In the genomic region with DNA sequence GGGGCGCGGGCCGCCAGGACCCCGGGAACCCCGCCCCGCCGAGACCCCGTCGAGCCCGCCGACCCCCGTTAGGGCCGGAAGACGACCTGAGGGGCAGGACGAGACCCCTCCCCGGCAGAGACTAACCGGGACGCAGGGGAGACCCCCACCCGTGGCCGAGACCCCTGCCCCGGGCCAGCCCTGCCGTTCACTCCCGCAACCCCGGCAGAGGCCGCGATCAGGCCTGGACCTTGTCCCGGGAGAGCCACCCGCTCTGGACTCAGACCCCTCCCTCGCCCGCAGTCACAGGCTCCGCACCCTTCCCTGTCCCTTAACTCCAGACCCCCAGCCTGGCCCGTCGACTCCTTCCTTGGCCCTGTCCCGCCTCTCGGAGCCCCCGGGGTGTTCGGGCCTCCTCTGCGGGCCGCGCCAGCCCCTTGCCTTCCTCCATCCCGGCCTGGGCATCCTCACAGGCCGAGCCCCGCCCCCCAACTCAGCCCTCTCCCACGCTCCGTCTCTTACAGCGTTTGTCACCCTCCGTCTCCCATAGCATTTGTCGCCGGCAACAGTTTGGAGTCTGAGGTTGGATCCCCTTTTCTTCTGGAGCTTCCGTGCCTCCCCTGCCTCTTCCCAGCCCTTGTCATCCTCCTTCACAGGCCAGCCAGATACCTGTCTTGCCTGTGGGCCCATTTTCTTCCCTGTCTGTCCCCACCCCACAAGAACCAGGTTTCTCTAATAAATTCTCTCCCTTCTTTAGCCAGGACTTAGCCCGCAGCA, we compare ENCODE assay signal across 1 cellular context.
A peak's percentile ranks its signal among the peaks of the same experiment; 100 is the strongest.
TF ChIP-seq lines count a peak whose summit lies in the region.

No MANE protein-coding gene starts in this region.

TF ChIP-seq in HepG2, 621 proteins besides CTCF, POLR2A, EP300 and RAD21 (continued from another document and continues in another):
- TF ChIP-seq KDM5A (IDR thresholded peaks at IDR 0.05; ENCODE audit: borderline replicate concordance, low read length) (no peak), ZNF30 (CRISPR knock-in tag; IDR thresholded peaks at IDR 0.05) (0 out of 2 replicates have a peak, but pooled peaks have one; percentile 39), PHF8 (CRISPR knock-in tag; IDR thresholded peaks at IDR 0.05) (peak; percentile 72), ZBTB7B (CRISPR knock-in tag; IDR thresholded peaks at IDR 0.05) (peak; percentile 60), ZMYM3 (CRISPR knock-in tag; IDR thresholded peaks at IDR 0.05) (no peak; the same call in 1 of the 2 replicates), ZFP90 (CRISPR knock-in tag; IDR thresholded peaks at IDR 0.05; ENCODE audit: borderline replicate concordance) (peak; percentile 13; the same call in 1 of the 2 replicates), JDP2 (CRISPR knock-in tag; IDR thresholded peaks at IDR 0.05; ENCODE audit: borderline replicate concordance) (no peak), MBNL3 (CRISPR knock-in tag; conservative IDR thresholded peaks at IDR 0.05) (no peak), ZNF790 (CRISPR knock-in tag; IDR thresholded peaks at IDR 0.05; ENCODE audit: borderline replicate concordance) (no peak), MAFG (CRISPR knock-in tag; IDR thresholded peaks at IDR 0.05) (peak; percentile 58; the same call in 1 of the 2 replicates), MED1 (CRISPR knock-in tag; IDR thresholded peaks at IDR 0.05) (0 out of 2 replicates have a peak, but pooled peaks have one; percentile 38), GATAD1 (CRISPR knock-in tag; IDR thresholded peaks at IDR 0.05) (0 out of 2 replicates have a peak, but pooled peaks have one; percentile 31), NFRKB (IDR thresholded peaks at IDR 0.05) (no peak), TBX3 (IDR thresholded peaks at IDR 0.05; ENCODE audit: borderline replicate concordance) (no peak), HHEX (CRISPR knock-in tag; IDR thresholded peaks at IDR 0.05) (no peak), ESRRA (CRISPR knock-in tag; IDR thresholded peaks at IDR 0.05; ENCODE audit: low read depth) (0 out of 2 replicates have a peak, but pooled peaks have one; percentile 6), TARDBP (CRISPR knock-in tag; IDR thresholded peaks at IDR 0.05) (peak; percentile 62; the same call in 1 of the 2 replicates), KLF13 (CRISPR knock-in tag; IDR thresholded peaks at IDR 0.05) (no peak), FOXA3 (CRISPR knock-in tag; IDR thresholded peaks at IDR 0.05) (0 out of 2 replicates have a peak, but pooled peaks have one; percentile 5), MTF2 (CRISPR knock-in tag; IDR thresholded peaks at IDR 0.05; ENCODE audit: borderline replicate concordance) (peak; percentile 96; the same call in 1 of the 2 replicates), SMAD9 (CRISPR knock-in tag; IDR thresholded peaks at IDR 0.05) (peak; percentile 48; the same call in 1 of the 2 replicates), ZNF251 (CRISPR knock-in tag; IDR thresholded peaks at IDR 0.05) (no peak), GABPB1 (CRISPR knock-in tag; IDR thresholded peaks at IDR 0.05) (0 out of 2 replicates have a peak, but pooled peaks have one; percentile 7), ZNF143 (CRISPR knock-in tag; IDR thresholded peaks at IDR 0.05) (peak; percentile 44; the same call in 1 of the 2 replicates), MEF2D (CRISPR knock-in tag; IDR thresholded peaks at IDR 0.05) (0 out of 2 replicates have a peak, but pooled peaks have one; percentile 16), ZSCAN9 (CRISPR knock-in tag; IDR thresholded peaks at IDR 0.05; ENCODE audit: borderline replicate concordance) (no peak), SNAI1 (CRISPR knock-in tag; IDR thresholded peaks at IDR 0.05; ENCODE audit: borderline replicate concordance) (peak; percentile 50; the same call in 1 of the 2 replicates), ISL2 (CRISPR knock-in tag; IDR thresholded peaks at IDR 0.05) (no peak; the same call in 1 of the 2 replicates)
- TF ChIP-seq, protein P1, sequence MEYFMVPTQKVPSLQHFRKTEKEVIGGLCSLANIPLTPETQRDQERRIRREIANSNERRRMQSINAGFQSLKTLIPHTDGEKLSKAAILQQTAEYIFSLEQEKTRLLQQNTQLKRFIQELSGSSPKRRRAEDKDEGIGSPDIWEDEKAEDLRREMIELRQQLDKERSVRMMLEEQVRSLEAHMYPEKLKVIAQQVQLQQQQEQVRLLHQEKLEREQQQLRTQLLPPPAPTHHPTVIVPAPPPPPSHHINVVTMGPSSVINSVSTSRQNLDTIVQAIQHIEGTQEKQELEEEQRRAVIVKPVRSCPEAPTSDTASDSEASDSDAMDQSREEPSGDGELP (IDR thresholded peaks at IDR 0.05; ENCODE audit: borderline replicate concordance, low read depth), result 0 out of 2 replicates have a peak, but pooled peaks have one; percentile 13
- TF ChIP-seq, protein P2, sequence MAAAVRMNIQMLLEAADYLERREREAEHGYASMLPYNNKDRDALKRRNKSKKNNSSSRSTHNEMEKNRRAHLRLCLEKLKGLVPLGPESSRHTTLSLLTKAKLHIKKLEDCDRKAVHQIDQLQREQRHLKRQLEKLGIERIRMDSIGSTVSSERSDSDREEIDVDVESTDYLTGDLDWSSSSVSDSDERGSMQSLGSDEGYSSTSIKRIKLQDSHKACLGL (CRISPR knock-in tag; IDR thresholded peaks at IDR 0.05), result peak; percentile 57
- TF ChIP-seq, protein P3, sequence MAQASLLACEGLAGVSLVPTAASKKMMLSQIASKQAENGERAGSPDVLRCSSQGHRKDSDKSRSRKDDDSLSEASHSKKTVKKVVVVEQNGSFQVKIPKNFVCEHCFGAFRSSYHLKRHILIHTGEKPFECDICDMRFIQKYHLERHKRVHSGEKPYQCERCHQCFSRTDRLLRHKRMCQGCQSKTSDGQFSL (CRISPR knock-in tag; IDR thresholded peaks at IDR 0.05), result no peak
- TF ChIP-seq, protein P4, sequence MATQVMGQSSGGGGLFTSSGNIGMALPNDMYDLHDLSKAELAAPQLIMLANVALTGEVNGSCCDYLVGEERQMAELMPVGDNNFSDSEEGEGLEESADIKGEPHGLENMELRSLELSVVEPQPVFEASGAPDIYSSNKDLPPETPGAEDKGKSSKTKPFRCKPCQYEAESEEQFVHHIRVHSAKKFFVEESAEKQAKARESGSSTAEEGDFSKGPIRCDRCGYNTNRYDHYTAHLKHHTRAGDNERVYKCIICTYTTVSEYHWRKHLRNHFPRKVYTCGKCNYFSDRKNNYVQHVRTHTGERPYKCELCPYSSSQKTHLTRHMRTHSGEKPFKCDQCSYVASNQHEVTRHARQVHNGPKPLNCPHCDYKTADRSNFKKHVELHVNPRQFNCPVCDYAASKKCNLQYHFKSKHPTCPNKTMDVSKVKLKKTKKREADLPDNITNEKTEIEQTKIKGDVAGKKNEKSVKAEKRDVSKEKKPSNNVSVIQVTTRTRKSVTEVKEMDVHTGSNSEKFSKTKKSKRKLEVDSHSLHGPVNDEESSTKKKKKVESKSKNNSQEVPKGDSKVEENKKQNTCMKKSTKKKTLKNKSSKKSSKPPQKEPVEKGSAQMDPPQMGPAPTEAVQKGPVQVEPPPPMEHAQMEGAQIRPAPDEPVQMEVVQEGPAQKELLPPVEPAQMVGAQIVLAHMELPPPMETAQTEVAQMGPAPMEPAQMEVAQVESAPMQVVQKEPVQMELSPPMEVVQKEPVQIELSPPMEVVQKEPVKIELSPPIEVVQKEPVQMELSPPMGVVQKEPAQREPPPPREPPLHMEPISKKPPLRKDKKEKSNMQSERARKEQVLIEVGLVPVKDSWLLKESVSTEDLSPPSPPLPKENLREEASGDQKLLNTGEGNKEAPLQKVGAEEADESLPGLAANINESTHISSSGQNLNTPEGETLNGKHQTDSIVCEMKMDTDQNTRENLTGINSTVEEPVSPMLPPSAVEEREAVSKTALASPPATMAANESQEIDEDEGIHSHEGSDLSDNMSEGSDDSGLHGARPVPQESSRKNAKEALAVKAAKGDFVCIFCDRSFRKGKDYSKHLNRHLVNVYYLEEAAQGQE (IDR thresholded peaks at IDR 0.05; ENCODE audit: borderline replicate concordance in 1 of 2, low read depth in 1 of 2, low read length in 2 of 2), result no peak; a peak in 1 of 4 replicates
- TF ChIP-seq, protein P5, sequence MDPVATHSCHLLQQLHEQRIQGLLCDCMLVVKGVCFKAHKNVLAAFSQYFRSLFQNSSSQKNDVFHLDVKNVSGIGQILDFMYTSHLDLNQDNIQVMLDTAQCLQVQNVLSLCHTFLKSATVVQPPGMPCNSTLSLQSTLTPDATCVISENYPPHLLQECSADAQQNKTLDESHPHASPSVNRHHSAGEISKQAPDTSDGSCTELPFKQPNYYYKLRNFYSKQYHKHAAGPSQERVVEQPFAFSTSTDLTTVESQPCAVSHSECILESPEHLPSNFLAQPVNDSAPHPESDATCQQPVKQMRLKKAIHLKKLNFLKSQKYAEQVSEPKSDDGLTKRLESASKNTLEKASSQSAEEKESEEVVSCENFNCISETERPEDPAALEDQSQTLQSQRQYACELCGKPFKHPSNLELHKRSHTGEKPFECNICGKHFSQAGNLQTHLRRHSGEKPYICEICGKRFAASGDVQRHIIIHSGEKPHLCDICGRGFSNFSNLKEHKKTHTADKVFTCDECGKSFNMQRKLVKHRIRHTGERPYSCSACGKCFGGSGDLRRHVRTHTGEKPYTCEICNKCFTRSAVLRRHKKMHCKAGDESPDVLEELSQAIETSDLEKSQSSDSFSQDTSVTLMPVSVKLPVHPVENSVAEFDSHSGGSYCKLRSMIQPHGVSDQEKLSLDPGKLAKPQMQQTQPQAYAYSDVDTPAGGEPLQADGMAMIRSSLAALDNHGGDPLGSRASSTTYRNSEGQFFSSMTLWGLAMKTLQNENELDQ (CRISPR knock-in tag; IDR thresholded peaks at IDR 0.05; ENCODE audit: borderline replicate concordance), result 0 out of 2 replicates have a peak, but pooled peaks have one; percentile 9
- TF ChIP-seq, protein P6, sequence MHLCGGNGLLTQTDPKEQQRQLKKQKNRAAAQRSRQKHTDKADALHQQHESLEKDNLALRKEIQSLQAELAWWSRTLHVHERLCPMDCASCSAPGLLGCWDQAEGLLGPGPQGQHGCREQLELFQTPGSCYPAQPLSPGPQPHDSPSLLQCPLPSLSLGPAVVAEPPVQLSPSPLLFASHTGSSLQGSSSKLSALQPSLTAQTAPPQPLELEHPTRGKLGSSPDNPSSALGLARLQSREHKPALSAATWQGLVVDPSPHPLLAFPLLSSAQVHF (CRISPR knock-in tag; IDR thresholded peaks at IDR 0.05), result no peak; the same call in 1 of the 2 replicates
- TF ChIP-seq, protein P7, sequence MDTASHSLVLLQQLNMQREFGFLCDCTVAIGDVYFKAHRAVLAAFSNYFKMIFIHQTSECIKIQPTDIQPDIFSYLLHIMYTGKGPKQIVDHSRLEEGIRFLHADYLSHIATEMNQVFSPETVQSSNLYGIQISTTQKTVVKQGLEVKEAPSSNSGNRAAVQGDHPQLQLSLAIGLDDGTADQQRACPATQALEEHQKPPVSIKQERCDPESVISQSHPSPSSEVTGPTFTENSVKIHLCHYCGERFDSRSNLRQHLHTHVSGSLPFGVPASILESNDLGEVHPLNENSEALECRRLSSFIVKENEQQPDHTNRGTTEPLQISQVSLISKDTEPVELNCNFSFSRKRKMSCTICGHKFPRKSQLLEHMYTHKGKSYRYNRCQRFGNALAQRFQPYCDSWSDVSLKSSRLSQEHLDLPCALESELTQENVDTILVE (CRISPR knock-in tag; IDR thresholded peaks at IDR 0.05), result no peak
- TF ChIP-seq, protein P8, sequence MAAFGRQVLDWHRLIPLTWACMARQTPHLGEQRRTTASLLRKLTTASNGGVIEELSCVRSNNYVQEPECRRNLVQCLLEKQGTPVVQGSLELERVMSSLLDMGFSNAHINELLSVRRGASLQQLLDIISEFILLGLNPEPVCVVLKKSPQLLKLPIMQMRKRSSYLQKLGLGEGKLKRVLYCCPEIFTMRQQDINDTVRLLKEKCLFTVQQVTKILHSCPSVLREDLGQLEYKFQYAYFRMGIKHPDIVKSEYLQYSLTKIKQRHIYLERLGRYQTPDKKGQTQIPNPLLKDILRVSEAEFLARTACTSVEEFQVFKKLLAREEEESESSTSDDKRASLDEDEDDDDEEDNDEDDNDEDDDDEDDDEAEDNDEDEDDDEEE (CRISPR knock-in tag; IDR thresholded peaks at IDR 0.05), result 0 out of 2 replicates have a peak, but pooled peaks have one; percentile 58
- TF ChIP-seq, protein P9, sequence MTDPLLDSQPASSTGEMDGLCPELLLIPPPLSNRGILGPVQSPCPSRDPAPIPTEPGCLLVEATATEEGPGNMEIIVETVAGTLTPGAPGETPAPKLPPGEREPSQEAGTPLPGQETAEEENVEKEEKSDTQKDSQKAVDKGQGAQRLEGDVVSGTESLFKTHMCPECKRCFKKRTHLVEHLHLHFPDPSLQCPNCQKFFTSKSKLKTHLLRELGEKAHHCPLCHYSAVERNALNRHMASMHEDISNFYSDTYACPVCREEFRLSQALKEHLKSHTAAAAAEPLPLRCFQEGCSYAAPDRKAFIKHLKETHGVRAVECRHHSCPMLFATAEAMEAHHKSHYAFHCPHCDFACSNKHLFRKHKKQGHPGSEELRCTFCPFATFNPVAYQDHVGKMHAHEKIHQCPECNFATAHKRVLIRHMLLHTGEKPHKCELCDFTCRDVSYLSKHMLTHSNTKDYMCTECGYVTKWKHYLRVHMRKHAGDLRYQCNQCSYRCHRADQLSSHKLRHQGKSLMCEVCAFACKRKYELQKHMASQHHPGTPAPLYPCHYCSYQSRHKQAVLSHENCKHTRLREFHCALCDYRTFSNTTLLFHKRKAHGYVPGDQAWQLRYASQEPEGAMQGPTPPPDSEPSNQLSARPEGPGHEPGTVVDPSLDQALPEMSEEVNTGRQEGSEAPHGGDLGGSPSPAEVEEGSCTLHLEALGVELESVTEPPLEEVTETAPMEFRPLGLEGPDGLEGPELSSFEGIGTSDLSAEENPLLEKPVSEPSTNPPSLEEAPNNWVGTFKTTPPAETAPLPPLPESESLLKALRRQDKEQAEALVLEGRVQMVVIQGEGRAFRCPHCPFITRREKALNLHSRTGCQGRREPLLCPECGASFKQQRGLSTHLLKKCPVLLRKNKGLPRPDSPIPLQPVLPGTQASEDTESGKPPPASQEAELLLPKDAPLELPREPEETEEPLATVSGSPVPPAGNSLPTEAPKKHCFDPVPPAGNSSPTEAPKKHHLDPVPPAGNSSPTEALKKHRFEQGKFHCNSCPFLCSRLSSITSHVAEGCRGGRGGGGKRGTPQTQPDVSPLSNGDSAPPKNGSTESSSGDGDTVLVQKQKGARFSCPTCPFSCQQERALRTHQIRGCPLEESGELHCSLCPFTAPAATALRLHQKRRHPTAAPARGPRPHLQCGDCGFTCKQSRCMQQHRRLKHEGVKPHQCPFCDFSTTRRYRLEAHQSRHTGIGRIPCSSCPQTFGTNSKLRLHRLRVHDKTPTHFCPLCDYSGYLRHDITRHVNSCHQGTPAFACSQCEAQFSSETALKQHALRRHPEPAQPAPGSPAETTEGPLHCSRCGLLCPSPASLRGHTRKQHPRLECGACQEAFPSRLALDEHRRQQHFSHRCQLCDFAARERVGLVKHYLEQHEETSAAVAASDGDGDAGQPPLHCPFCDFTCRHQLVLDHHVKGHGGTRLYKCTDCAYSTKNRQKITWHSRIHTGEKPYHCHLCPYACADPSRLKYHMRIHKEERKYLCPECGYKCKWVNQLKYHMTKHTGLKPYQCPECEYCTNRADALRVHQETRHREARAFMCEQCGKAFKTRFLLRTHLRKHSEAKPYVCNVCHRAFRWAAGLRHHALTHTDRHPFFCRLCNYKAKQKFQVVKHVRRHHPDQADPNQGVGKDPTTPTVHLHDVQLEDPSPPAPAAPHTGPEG (CRISPR knock-in tag; IDR thresholded peaks at IDR 0.05), result peak; percentile 42
- TF ChIP-seq, protein P10, sequence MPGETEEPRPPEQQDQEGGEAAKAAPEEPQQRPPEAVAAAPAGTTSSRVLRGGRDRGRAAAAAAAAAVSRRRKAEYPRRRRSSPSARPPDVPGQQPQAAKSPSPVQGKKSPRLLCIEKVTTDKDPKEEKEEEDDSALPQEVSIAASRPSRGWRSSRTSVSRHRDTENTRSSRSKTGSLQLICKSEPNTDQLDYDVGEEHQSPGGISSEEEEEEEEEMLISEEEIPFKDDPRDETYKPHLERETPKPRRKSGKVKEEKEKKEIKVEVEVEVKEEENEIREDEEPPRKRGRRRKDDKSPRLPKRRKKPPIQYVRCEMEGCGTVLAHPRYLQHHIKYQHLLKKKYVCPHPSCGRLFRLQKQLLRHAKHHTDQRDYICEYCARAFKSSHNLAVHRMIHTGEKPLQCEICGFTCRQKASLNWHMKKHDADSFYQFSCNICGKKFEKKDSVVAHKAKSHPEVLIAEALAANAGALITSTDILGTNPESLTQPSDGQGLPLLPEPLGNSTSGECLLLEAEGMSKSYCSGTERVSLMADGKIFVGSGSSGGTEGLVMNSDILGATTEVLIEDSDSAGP (CRISPR knock-in tag; IDR thresholded peaks at IDR 0.05; ENCODE audit: borderline replicate concordance), result peak; percentile 60; the same call in 1 of the 2 replicates
